In genomic region chr6:32700391-32701040, GRCh38 we compare ENCODE assay signal across 8 cellular contexts. TPM values are rescaled to one million over a fixed set of nuclear protein-coding genes. Genes with fewer than 3 reads are reported as not detected.
DNase-seq lines count a peak whose midpoint lies in the region; ATAC-seq, FAIRE-seq and TF ChIP-seq lines count a peak whose summit lies in the region.

No MANE protein-coding gene starts in this region.

- CTCF ChIA-PET in activated CD8-positive, alpha-beta memory T cell treated with anti-CD3 and anti-CD28 coated beads, Interleukin-2, amount 10 ng/mL, durations not matched to agents 7 days and 5 days (lab: Charles Lee): interaction anchor here (0.8 to 4.5 kb wide), 28 partner anchors 8 to 303 kb away, joined by 3 to 72 read pairs (median 6); partner anchors contain the start of gene HLA-DRA

- H3K9me3 ChIP-seq in ovary: no peaks in the 10 kb centered on the region

- H3K36me3 ChIP-seq in ovary: no peaks in the 10 kb centered on the region

- H3K36me3 Mint-ChIP-seq in activated CD8-positive, alpha-beta memory T cell treated with anti-CD3 and anti-CD28 coated beads, Interleukin-2, amount 10 ng/mL, durations not matched to agents 7 days and 5 days: no peaks in the 10 kb centered on the region

- TF ChIP-seq POLR2A in GM12892 (IDR thresholded peaks at IDR 0.05; ENCODE audit: low read depth, low read length) (no peak), ovary (IDR thresholded peaks at IDR 0.05) (no peak)

- no peak overlapping the region for H3K4me3 ChIP-seq in ovary

- no peak overlapping the region for H3K4me3 Mint-ChIP-seq in activated CD8-positive, alpha-beta memory T cell treated with anti-CD3 and anti-CD28 coated beads, Interleukin-2, amount 10 ng/mL, durations not matched to agents 7 days and 5 days

- intact Hi-C loops in ovary (cut with DNase I): loop anchor here in 2 of 4 donors (10.0 kb wide), 2 partner anchors 266 to 286 kb away; partner anchors contain the start of gene HLA-DRA (in 1 of the 2)

- H3K27me3 Mint-ChIP-seq in activated CD8-positive, alpha-beta memory T cell treated with anti-CD3 and anti-CD28 coated beads, Interleukin-2, amount 10 ng/mL, durations not matched to agents 7 days and 5 days: peaks cover 74% of the 10 kb centered on the region

- peak in 2 of 3 donors; percentile 43 to 57 for TF ChIP-seq CTCF in ovary (IDR thresholded peaks at IDR 0.05)

- 1 to 3% (median 1%) methylated on average over 6 of the region's 6 CpGs for WGBS in ovary, 3 donors

- H3K27me3 ChIP-seq in ovary: no peaks in the 10 kb centered on the region

- FAIRE-seq in GM12892 (lab: Jason Lieb, UNC): peak; percentile 96

- H3K4me1 ChIP-seq in ovary (ENCODE audit: insufficient read depth): no peaks in the 10 kb centered on the region

- no peak overlapping the region for H3K27ac Mint-ChIP-seq in activated CD8-positive, alpha-beta memory T cell treated with anti-CD3 and anti-CD28 coated beads, Interleukin-2, amount 10 ng/mL, durations not matched to agents 7 days and 5 days

- peak; percentile 78 for DNase-seq in Ammon's horn (ENCODE audit: low spot score)
- no peak for DNase-seq in GM12892 (ENCODE audit: insufficient read length)
- DNase-seq in NCI-H510A (lab: John Stamatoyannopoulos, UW): peak; percentile 5
- no peak for DNase-seq in activated CD8-positive, alpha-beta memory T cell treated with anti-CD3 and anti-CD28 coated beads, Interleukin-2, amount 10 ng/mL, durations not matched to agents 7 days and 5 days
- peak; percentile 62 for DNase-seq in globus pallidus (ENCODE audit: low spot score)
- DNase-seq in ovary: peak; percentile 17 to 45 (median 21)

- peaks cover 5% of the 10 kb centered on the region for H3K4me1 Mint-ChIP-seq in activated CD8-positive, alpha-beta memory T cell treated with anti-CD3 and anti-CD28 coated beads, Interleukin-2, amount 10 ng/mL, durations not matched to agents 7 days and 5 days

- peak; percentile 70 for ATAC-seq in activated CD8-positive, alpha-beta memory T cell treated with anti-CD3 and anti-CD28 coated beads, Interleukin-2, amount 10 ng/mL, durations not matched to agents 7 days and 5 days
- no peak for ATAC-seq in HG03108 (IDR thresholded peaks at IDR 0.05; ENCODE audit: unreplicated experiment)
- no peak for ATAC-seq in GM21515 (IDR thresholded peaks at IDR 0.05; ENCODE audit: unreplicated experiment)

- H3K27ac ChIP-seq in ovary: no peak overlapping the region

- TF ChIP-seq EP300 in ovary (IDR thresholded peaks at IDR 0.05): no peak

- H3K9me3 Mint-ChIP-seq in activated CD8-positive, alpha-beta memory T cell treated with anti-CD3 and anti-CD28 coated beads, Interleukin-2, amount 10 ng/mL, durations not matched to agents 7 days and 5 days (ENCODE audit: low read depth): no peaks in the 10 kb centered on the region

RNA-seq across cellular contexts. Expression of gene HLA-DQB1, which starts 34.1 kb away (rescaled TPM):
- 443 TPM for polyA plus RNA-seq in GM12892 (2012; ENCODE audit: missing spikeins)
- 10 to 100 TPM; 72.9 to 89.8 TPM for total RNA-seq in activated CD8-positive, alpha-beta memory T cell treated with anti-CD3 and anti-CD28 coated beads, Interleukin-2, amount 10 ng/mL, durations not matched to agents 7 days and 5 days
- 10 to 100 TPM in 3 of 7 donors, 1 to 10 TPM in 3, under 1 TPM in 1; 0.36 to 22.2 (median 7.7) TPM for total RNA-seq in ovary
- 10 to 100 TPM in 1 of 2 donors, 1 to 10 TPM in 1; 2.5 to 28.5 TPM for polyA plus RNA-seq in ovary

RNA-seq across cellular contexts. Expression of gene HLA-DQA2, which starts 40.7 kb away (rescaled TPM):
- 0.42 TPM for polyA plus RNA-seq in GM12892 (2012; ENCODE audit: missing spikeins)
- total RNA-seq in activated CD8-positive, alpha-beta memory T cell treated with anti-CD3 and anti-CD28 coated beads, Interleukin-2, amount 10 ng/mL, durations not matched to agents 7 days and 5 days: 10 to 100 TPM in 1 of 2 experiments, 1 to 10 TPM in 1; 4.9 to 11.6 TPM
- 1 to 10 TPM in 2 of 7 donors, under 1 TPM in 2, not detected in 3; 0.66 to 4.4 (median 1.2) TPM for total RNA-seq in ovary
- polyA plus RNA-seq in ovary: 10 to 100 TPM in 1 of 2 donors, not detected in 1; 29.3 TPM

Comparison
In these comparisons a context has a peak if more than half of its experiments do, and no peak if none do; other contexts are left out.
1. DNase-seq: peak in Ammon's horn (single experiment), NCI-H510A (single experiment), globus pallidus (single experiment) and ovary (5 of 5); none in GM12892 (single experiment) and activated CD8-positive, alpha-beta memory T cell treated with anti-CD3 and anti-CD28 coated beads, Interleukin-2, amount 10 ng/mL, durations not matched to agents 7 days and 5 days (single experiment).